In genomic region chr15:83108266-83109219, GRCh38 we compare ENCODE assay signal across 8 cellular contexts. TPM values are rescaled to one million over a fixed set of nuclear protein-coding genes. Genes with fewer than 3 reads are reported as not detected.
DNase-seq lines count a peak whose midpoint lies in the region; ATAC-seq and TF ChIP-seq lines count a peak whose summit lies in the region.

No MANE protein-coding gene starts in this region.

- TF ChIP-seq CTCF in BE2C (IDR thresholded peaks at IDR 0.05; ENCODE audit: low read depth, low read length) (no peak), esophagus muscularis mucosa (IDR thresholded peaks at IDR 0.05) (no peak), neural progenitor cell (IDR thresholded peaks at IDR 0.05) (no peak)

- DNase-seq in BE2C = peak; percentile 30
- peak; percentile 99 for DNase-seq in SKM-1 treated with dmso at 0.1 percent for 144 hours (lab: John Stamatoyannopoulos, UW; ENCODE audit: unreplicated experiment)
- DNase-seq in esophagus muscularis mucosa (ENCODE audit: extremely low spot score) = no peak
- no peak for DNase-seq in neural progenitor cell (ENCODE audit: low spot score)
- no peak for DNase-seq in NCI-H128 (lab: John Stamatoyannopoulos, UW; ENCODE audit: unreplicated experiment)
- DNase-seq in ecto neural progenitor cell (ENCODE audit: low spot score) = no peak

- H3F3A ChIP-seq in neural progenitor cell (ENCODE audit: low read depth) = no peaks in the 10 kb centered on the region

- H3K79me2 ChIP-seq in neural progenitor cell (ENCODE audit: low read depth) = no peaks in the 10 kb centered on the region

- H3K4me3 ChIP-seq in BE2C (ENCODE audit: low read depth, low read length) (peak overlapping the region; percentile 46), esophagus muscularis mucosa (peak overlapping the region; percentile 55 to 68 (median 61)), neural progenitor cell (no peak overlapping the region)

- intact Hi-C loops in esophagus muscularis mucosa (cut with DNase I) = no loop called here

- peaks cover 37% of the 10 kb centered on the region for H3K27me3 Mint-ChIP-seq in neural progenitor cell (ENCODE audit: insufficient read depth, low read depth)

- H3K9me3 ChIP-seq in BE2C (no peaks in the 10 kb centered on the region; the same call in 1 of the 2 replicates), esophagus muscularis mucosa (no peaks in the 10 kb centered on the region), neural progenitor cell (ENCODE audit: low read depth) (no peaks in the 10 kb centered on the region)

- peaks cover 7% of the 10 kb centered on the region for H4K20me1 ChIP-seq in neural progenitor cell (ENCODE audit: low read depth)

- H3K4me2 ChIP-seq in neural progenitor cell = peak overlapping the region; percentile 96

- H3K4me3 Mint-ChIP-seq in neural progenitor cell = peak overlapping the region; percentile 75

- no peak overlapping the region for H3K27ac Mint-ChIP-seq in neural progenitor cell

- ATAC-seq in GM18861 (IDR thresholded peaks at IDR 0.05; ENCODE audit: unreplicated experiment) = peak; percentile 76
- peak; percentile 73 for ATAC-seq in HG03139 (IDR thresholded peaks at IDR 0.05; ENCODE audit: unreplicated experiment)

- no peak overlapping the region for H2AFZ ChIP-seq in neural progenitor cell (replicated peaks)

- 41% methylated on average over 19 of the region's 21 CpGs for WGBS in esophagus muscularis mucosa

- H3K27ac ChIP-seq in esophagus muscularis mucosa (replicated peaks in 1 of 4) (peak overlapping the region; percentile 42 to 73 (median 58)), neural progenitor cell (no peak overlapping the region)

- H3K36me3 ChIP-seq in BE2C = no peaks in the 10 kb centered on the region
- peaks cover 0 to 4% (median 0%) of the 10 kb centered on the region in 4 donors for H3K36me3 ChIP-seq in esophagus muscularis mucosa
- H3K36me3 ChIP-seq in neural progenitor cell = no peaks in the 10 kb centered on the region

- H3K4me1 Mint-ChIP-seq in neural progenitor cell = peaks cover 14% of the 10 kb centered on the region

- TF ChIP-seq POLR2A in esophagus muscularis mucosa (IDR thresholded peaks at IDR 0.05; ENCODE audit: low read depth) = no peak

- H3K36me3 Mint-ChIP-seq in neural progenitor cell = no peaks in the 10 kb centered on the region

- H3K9ac ChIP-seq in neural progenitor cell = no peak overlapping the region

- TF ChIP-seq EP300 in esophagus muscularis mucosa (IDR thresholded peaks at IDR 0.05) = no peak

- H3K27me3 ChIP-seq in BE2C (peaks cover 20% of the 10 kb centered on the region), esophagus muscularis mucosa (peaks cover 0 to 60% (median 15%) of the 10 kb centered on the region in 4 donors), neural progenitor cell (peaks cover 56% of the 10 kb centered on the region)

- H3K4me1 ChIP-seq in BE2C (no peaks in the 10 kb centered on the region), esophagus muscularis mucosa (peaks cover 18 to 55% (median 31%) of the 10 kb centered on the region in 4 donors), neural progenitor cell (no peaks in the 10 kb centered on the region)

- H3K9me3 Mint-ChIP-seq in neural progenitor cell = peaks cover 11% of the 10 kb centered on the region

RNA-seq across cellular contexts. Expression of gene TM6SF1, which starts 1.1 kb away (rescaled TPM):
- 2.5 TPM for polyA plus RNA-seq in BE2C (2012; ENCODE audit: insufficient read depth, insufficient read length, low read depth)
- 1 to 10 TPM; 5.8 to 7.8 (median 6.6) TPM for total RNA-seq in esophagus muscularis mucosa
- not detected in 2 replicates for total RNA-seq in neural progenitor cell (ENCODE audit: low replicate concordance)

RNA-seq across cellular contexts. Expression of gene BTBD1, which starts 41.5 kb away (rescaled TPM):
- polyA plus RNA-seq in BE2C (2012; ENCODE audit: insufficient read depth, insufficient read length, low read depth) = 37.0 TPM
- total RNA-seq in esophagus muscularis mucosa (10 to 100 TPM; 53.2 to 69.6 (median 64.2) TPM), neural progenitor cell (ENCODE audit: low replicate concordance) (43.7 and 48.5 TPM in 2 replicates)

Comparison
In these comparisons a context has a peak if more than half of its experiments do, and no peak if none do; other contexts are left out.
1. DNase-seq: peak in BE2C (single experiment) and SKM-1 treated with dmso at 0.1 percent for 144 hours (single experiment); none in esophagus muscularis mucosa (single experiment), neural progenitor cell (single experiment), NCI-H128 (single experiment) and ecto neural progenitor cell (single experiment).